In the genomic region with DNA sequence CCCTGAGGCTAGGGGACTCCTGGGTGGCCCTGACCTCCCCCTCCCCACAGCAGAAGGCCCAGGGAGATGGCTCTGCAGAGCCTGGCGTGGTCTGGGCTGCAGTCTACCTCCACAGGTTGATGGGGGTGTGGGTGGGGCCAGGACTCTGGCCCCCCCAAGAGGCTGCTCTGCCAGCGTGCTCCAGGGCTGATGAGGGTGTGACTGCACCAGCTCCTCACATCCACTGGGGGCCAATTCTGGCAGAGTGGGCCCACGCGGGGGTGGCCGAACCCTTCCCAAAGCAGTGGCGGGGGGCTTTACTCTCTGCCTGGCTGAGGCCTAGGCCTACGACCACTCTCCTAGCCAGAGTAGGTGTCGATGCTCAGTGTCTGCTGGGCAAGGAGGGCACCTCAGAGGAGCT, we compare ENCODE assay signal across 12 cellular contexts.
"Had no signal": no experiment of that assay in that cellular context is flagged by ENCODE, and none has a peak within 500 bp of the region (broad histone marks: within the 10 kb centered on the region; RNA-seq: fewer than 3 reads in every experiment).

No MANE protein-coding gene starts in this region.

- H3K36me3 Mint-ChIP-seq: activated naive CD4-positive, alpha-beta T cell treated with anti-CD3 and anti-CD28 coated beads, Interleukin-2, amount 50 U/mL, for 72 hours; memory B cell; natural killer cell treated with Interleukin-12 subunit alpha and Interleukin-12 subunit beta and Interleukin-15 and Interleukin-18, amount 100 ng/mL, for 72 hours had no signal

- ATAC-seq: heart left ventricle; natural killer cell treated with Interleukin-12 subunit alpha and Interleukin-12 subunit beta and Interleukin-15 and Interleukin-18, amount 100 ng/mL, for 72 hours had no signal

- H3K9me3 Mint-ChIP-seq: activated naive CD4-positive, alpha-beta T cell treated with anti-CD3 and anti-CD28 coated beads, Interleukin-2, amount 50 U/mL, for 72 hours; natural killer cell treated with Interleukin-12 subunit alpha and Interleukin-12 subunit beta and Interleukin-15 and Interleukin-18, amount 100 ng/mL, for 72 hours had no signal

- H3K27me3 ChIP-seq: heart left ventricle, thyroid gland, vagina had no signal

- H3K27ac Mint-ChIP-seq: activated naive CD4-positive, alpha-beta T cell treated with anti-CD3 and anti-CD28 coated beads, Interleukin-2, amount 50 U/mL, for 72 hours; memory B cell; natural killer cell treated with Interleukin-12 subunit alpha and Interleukin-12 subunit beta and Interleukin-15 and Interleukin-18, amount 100 ng/mL, for 72 hours had no signal

- H3K27me3 Mint-ChIP-seq: natural killer cell treated with Interleukin-12 subunit alpha and Interleukin-12 subunit beta and Interleukin-15 and Interleukin-18, amount 100 ng/mL, for 72 hours had no signal

- H3K4me3 Mint-ChIP-seq: natural killer cell treated with Interleukin-12 subunit alpha and Interleukin-12 subunit beta and Interleukin-15 and Interleukin-18, amount 100 ng/mL, for 72 hours had no signal

- DNase-seq: foreskin melanocyte, left lung, sigmoid colon, thyroid gland had no signal

- FAIRE-seq: bronchial epithelial cell, islet of Langerhans had no signal

- H3K4me3 ChIP-seq: left lung, sigmoid colon, thyroid gland, vagina had no signal

- H3K27ac ChIP-seq: sigmoid colon, thyroid gland, vagina had no signal

- H3K9me3 ChIP-seq: heart left ventricle, left lung, sigmoid colon, stomach, thyroid gland, vagina had no signal

- H3K36me3 ChIP-seq: heart left ventricle, left lung, sigmoid colon, stomach, thyroid gland, vagina had no signal
